ENCODE assay signal across 8 cellular contexts in genomic region chr19:14250315-14250714, GRCh38. TPM values are rescaled to one million over a fixed set of nuclear protein-coding genes. Genes with fewer than 3 reads are reported as not detected.
DNase-seq lines count a peak whose midpoint lies in the region; ATAC-seq and TF ChIP-seq lines count a peak whose summit lies in the region.
"Not testable (repeated sequence)": the region's sequence is repeated elsewhere in the genome, so short reads cannot be mapped to it uniquely, and the experiment has no call there.

No MANE protein-coding gene starts in this region.

- H3K4ac ChIP-seq in mesendoderm (ENCODE audit: low read depth, low read length), result not testable (repeated sequence)

- not testable (repeated sequence) for DNase-seq in CD4-positive, alpha-beta T cell; HEK293T (ENCODE audit: extremely low spot score); WTC11 (ENCODE audit: low spot score); effector memory CD8-positive, alpha-beta T cell; mesendoderm; nephron progenitor cell

- peak overlapping the region; percentile 42 for H3K56ac ChIP-seq in mesendoderm (ENCODE audit: low read length)

- ATAC-seq in CD4-positive, alpha-beta T cell (ENCODE audit: poor library complexity); WTC11; effector memory CD8-positive, alpha-beta T cell (replicated peaks); stimulated activated memory B cell treated with anti-CD40 and anti-IgM and Interleukin-4, amounts not matched to agents 10 μg/mL and 1 μg/mL and 100 μg/mL, for 72 hours: not testable (repeated sequence)

- POLR2A ChIA-PET in CD4-positive, alpha-beta T cell (lab: Charles Lee); HEK293T (lab: Yijun Ruan, JAX): not testable (repeated sequence)
- POLR2A ChIA-PET in WTC11 (lab: Charles Lee), result interaction anchor here (1.2 kb wide), 2 partner anchors 15 to 29 kb away, joined by 3 to 4 read pairs; no protein-coding TSS in a partner anchor

- H3K27me3 ChIP-seq in CD4-positive, alpha-beta T cell (ENCODE audit: control insufficient read depth, insufficient read depth, low read length); mesendoderm (ENCODE audit: insufficient read depth, low read length, poor library complexity): not testable (repeated sequence)

- not testable (repeated sequence) for H2BK120ac ChIP-seq in mesendoderm (ENCODE audit: low read depth, low read length)

- not testable (repeated sequence) for H3K79me1 ChIP-seq in mesendoderm (ENCODE audit: low read length)

- H3K4me1 Mint-ChIP-seq in CD4-positive, alpha-beta T cell (ENCODE audit: low read depth); activated naive CD4-positive, alpha-beta T cell treated with anti-CD3 and anti-CD28 coated beads, Interleukin-2, amount 50 U/mL, for 24 hours; effector memory CD8-positive, alpha-beta T cell (ENCODE audit: low read depth in 2 of 2): not testable (repeated sequence)
- H3K4me1 Mint-ChIP-seq in WTC11 (peaks cover 19% of the 10 kb centered on the region), nephron progenitor cell (peaks cover 24% of the 10 kb centered on the region)
- H3K4me1 Mint-ChIP-seq in stimulated activated memory B cell treated with anti-CD40 and anti-IgM and Interleukin-4, amounts not matched to agents 10 μg/mL and 1 μg/mL and 100 μg/mL, for 72 hours, result peaks cover 20% of the 10 kb centered on the region

- H3K4me3 ChIP-seq in mesendoderm (ENCODE audit: low read length), result not testable (repeated sequence)

- CTCF ChIA-PET in CD4-positive, alpha-beta T cell (lab: Charles Lee); HEK293T (lab: Yijun Ruan, JAX): not testable (repeated sequence)
- CTCF ChIA-PET in WTC11 (lab: Charles Lee), result interaction anchor here (1.4 kb wide), 1 partner anchor 33 kb away, joined by 3 read pairs; no protein-coding TSS in a partner anchor

- H3K27ac ChIP-seq in CD4-positive, alpha-beta T cell (ENCODE audit: low read depth, low read length); mesendoderm (ENCODE audit: low read depth, low read length): not testable (repeated sequence)

- not testable (repeated sequence) for H3K36me3 ChIP-seq in mesendoderm (ENCODE audit: control insufficient read depth, insufficient read depth, low read length)

- not testable (repeated sequence) for H3K18ac ChIP-seq in mesendoderm (ENCODE audit: low read length)

- no CpG with 5 or more reads among the region's 10 CpGs for WGBS in mesendoderm (ENCODE audit: extremely low coverage, insufficient coverage, low lambda C conversion rate)

- H3K79me2 ChIP-seq in mesendoderm (ENCODE audit: control insufficient read depth, insufficient read depth, low read length), result not testable (repeated sequence)

- H3K9ac ChIP-seq in mesendoderm (ENCODE audit: low read length), result not testable (repeated sequence)

- not testable (repeated sequence) for H3K4me1 ChIP-seq in mesendoderm (ENCODE audit: control insufficient read depth, low read depth, low read length)

- intact Hi-C loops in CD4-positive, alpha-beta T cell (cut with DNase I, micrococcal nuclease), result not testable (repeated sequence)

- not testable (repeated sequence) for H2BK15ac ChIP-seq in mesendoderm (replicated peaks; ENCODE audit: low read depth)

- peak overlapping the region; percentile 14 for H3K27ac Mint-ChIP-seq in CD4-positive, alpha-beta T cell
- H3K27ac Mint-ChIP-seq in WTC11 (peak overlapping the region; percentile 54; the same call in 1 of the 2 replicates), nephron progenitor cell (peak overlapping the region; percentile 24)
- H3K27ac Mint-ChIP-seq in activated naive CD4-positive, alpha-beta T cell treated with anti-CD3 and anti-CD28 coated beads, Interleukin-2, amount 50 U/mL, for 24 hours, result peak overlapping the region; percentile 73
- H3K27ac Mint-ChIP-seq in effector memory CD8-positive, alpha-beta T cell; stimulated activated memory B cell treated with anti-CD40 and anti-IgM and Interleukin-4, amounts not matched to agents 10 μg/mL and 1 μg/mL and 100 μg/mL, for 72 hours: not testable (repeated sequence)

- not testable (repeated sequence) for H4K5ac ChIP-seq in mesendoderm (ENCODE audit: low read length)

- not testable (repeated sequence) for H3K36me3 Mint-ChIP-seq in CD4-positive, alpha-beta T cell (ENCODE audit: low read depth); WTC11; activated naive CD4-positive, alpha-beta T cell treated with anti-CD3 and anti-CD28 coated beads, Interleukin-2, amount 50 U/mL, for 24 hours; effector memory CD8-positive, alpha-beta T cell (ENCODE audit: insufficient read depth); nephron progenitor cell (ENCODE audit: low read depth); stimulated activated memory B cell treated with anti-CD40 and anti-IgM and Interleukin-4, amounts not matched to agents 10 μg/mL and 1 μg/mL and 100 μg/mL, for 72 hours

- not testable (repeated sequence) for H2BK5ac ChIP-seq in mesendoderm (ENCODE audit: low read length)

- not testable (repeated sequence) for H3K4me2 ChIP-seq in mesendoderm (ENCODE audit: low read length)

- H4K8ac ChIP-seq in mesendoderm (ENCODE audit: low read depth, low read length), result not testable (repeated sequence)

- not testable (repeated sequence) for H3K9me3 Mint-ChIP-seq in CD4-positive, alpha-beta T cell; WTC11; activated naive CD4-positive, alpha-beta T cell treated with anti-CD3 and anti-CD28 coated beads, Interleukin-2, amount 50 U/mL, for 24 hours; effector memory CD8-positive, alpha-beta T cell; nephron progenitor cell; stimulated activated memory B cell treated with anti-CD40 and anti-IgM and Interleukin-4, amounts not matched to agents 10 μg/mL and 1 μg/mL and 100 μg/mL, for 72 hours

- not testable (repeated sequence) for H3K27me3 Mint-ChIP-seq in CD4-positive, alpha-beta T cell; activated naive CD4-positive, alpha-beta T cell treated with anti-CD3 and anti-CD28 coated beads, Interleukin-2, amount 50 U/mL, for 24 hours; effector memory CD8-positive, alpha-beta T cell; nephron progenitor cell (ENCODE audit: low read depth, poor library complexity); stimulated activated memory B cell treated with anti-CD40 and anti-IgM and Interleukin-4, amounts not matched to agents 10 μg/mL and 1 μg/mL and 100 μg/mL, for 72 hours
- H3K27me3 Mint-ChIP-seq in WTC11 (ENCODE audit: low read depth), result peaks cover 20% of the 10 kb centered on the region

- peak overlapping the region; percentile 77 for H2AK5ac ChIP-seq in mesendoderm (ENCODE audit: low read length)

- not testable (repeated sequence) for TF ChIP-seq CTCF in CD4-positive, alpha-beta T cell (IDR thresholded peaks at IDR 0.05); WTC11 (IDR thresholded peaks at IDR 0.05); nephron progenitor cell (IDR thresholded peaks at IDR 0.05)

- not testable (repeated sequence) for H3K9me3 ChIP-seq in CD4-positive, alpha-beta T cell (ENCODE audit: control insufficient read depth, low read length)

- peak overlapping the region; percentile 79 for H3K4me3 Mint-ChIP-seq in CD4-positive, alpha-beta T cell
- H3K4me3 Mint-ChIP-seq in WTC11 (peak overlapping the region; percentile 52), nephron progenitor cell (peak overlapping the region; percentile 46)
- H3K4me3 Mint-ChIP-seq in activated naive CD4-positive, alpha-beta T cell treated with anti-CD3 and anti-CD28 coated beads, Interleukin-2, amount 50 U/mL, for 24 hours, result peak overlapping the region; percentile 71
- peak overlapping the region; percentile 2 to 13 for H3K4me3 Mint-ChIP-seq in effector memory CD8-positive, alpha-beta T cell
- peak overlapping the region; percentile 27 for H3K4me3 Mint-ChIP-seq in stimulated activated memory B cell treated with anti-CD40 and anti-IgM and Interleukin-4, amounts not matched to agents 10 μg/mL and 1 μg/mL and 100 μg/mL, for 72 hours

- not testable (repeated sequence) for H3K23ac ChIP-seq in mesendoderm (ENCODE audit: low read length)

TF ChIP-seq in HEK293T, 16 proteins besides CTCF, POLR2A, EP300 and RAD21:
- peak; percentile 7; the same call in 1 of the 2 replicates for TF ChIP-seq ZNF384 (IDR thresholded peaks at IDR 0.05)

TF ChIP-seq in WTC11, 78 proteins besides CTCF, POLR2A, EP300 and RAD21:
- TF ChIP-seq ZNF121 (CRISPR knock-in tag; IDR thresholded peaks at IDR 0.05), result peak; percentile 94

RNA-seq across cellular contexts. Expression of gene ADGRL1, which starts 44.3 kb away (rescaled TPM):
- 10 to 100 TPM; 22.2 to 23.9 TPM for total RNA-seq in CD4-positive, alpha-beta T cell
- total RNA-seq in WTC11 (2021), result 128 to 140 TPM (median 140 TPM) in 3 replicates
- 34.1 TPM for polyA plus RNA-seq in mesendoderm (2013, experiment 1 of 2)
- polyA plus RNA-seq in mesendoderm (2013, experiment 2 of 2), result 34.3 TPM

Comparison
In these comparisons a context has a peak if more than half of its experiments do, and no peak if none do; other contexts are left out.
1. H3K4me3 Mint-ChIP-seq: peak in every context shown above with its lines; median percentile 79 in CD4-positive, alpha-beta T cell; 71 in activated naive CD4-positive, alpha-beta T cell treated with anti-CD3 and anti-CD28 coated beads, Interleukin-2, amount 50 U/mL, for 24 hours; 52 in WTC11; 46 in nephron progenitor cell; 27 in stimulated activated memory B cell treated with anti-CD40 and anti-IgM and Interleukin-4, amounts not matched to agents 10 μg/mL and 1 μg/mL and 100 μg/mL, for 72 hours; 8 in effector memory CD8-positive, alpha-beta T cell.